Comparison of ENCODE assay signal across 1 cellular context in the genomic region with DNA sequence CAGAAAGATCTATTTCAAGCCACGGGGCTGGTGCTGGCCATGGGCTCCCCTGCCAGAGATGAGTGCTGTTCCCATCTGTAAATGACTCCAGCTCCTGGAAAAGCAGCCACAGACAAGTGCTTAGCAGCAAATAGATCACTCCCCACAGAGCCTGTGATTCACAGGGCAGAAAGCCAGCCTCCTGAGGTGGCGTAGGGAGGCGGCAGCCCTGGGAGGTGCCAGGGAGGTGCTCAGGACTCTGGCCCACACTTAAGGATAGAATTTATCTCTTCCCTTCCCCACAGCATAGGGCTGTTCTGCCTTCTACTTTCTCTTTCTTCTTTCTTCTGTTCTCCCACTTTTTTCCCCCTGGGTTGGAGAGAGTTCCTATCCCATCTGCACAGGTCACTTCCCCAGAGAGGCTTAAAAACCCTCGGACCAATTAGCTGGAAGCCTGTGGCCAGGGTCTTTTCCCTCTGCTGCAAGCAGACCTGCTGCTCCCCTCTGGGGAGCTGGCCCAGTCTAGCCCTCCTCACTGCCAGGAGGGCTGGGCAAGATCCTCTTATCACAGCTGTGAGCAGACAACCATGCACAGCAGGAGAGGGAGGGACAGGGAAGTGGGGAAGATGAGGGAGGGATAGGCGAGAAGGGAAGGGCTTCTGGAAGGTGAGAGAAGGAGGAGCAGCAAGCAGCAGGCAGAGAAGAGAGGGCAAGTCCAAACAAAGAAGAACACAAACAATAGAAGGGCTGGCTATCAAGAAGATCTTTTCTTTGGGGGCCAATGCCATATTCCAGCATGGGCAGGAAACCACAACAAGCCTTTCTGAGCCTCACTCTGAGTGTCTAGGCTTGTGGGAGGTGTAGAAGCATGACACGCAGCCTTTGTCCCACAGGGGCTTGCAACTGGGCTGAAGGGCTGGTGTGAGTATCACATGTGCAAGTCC.
TF ChIP-seq lines count a peak whose summit lies in the region.

No MANE protein-coding gene starts in this region.

TF ChIP-seq in WTC11, 78 proteins besides CTCF, POLR2A, EP300 and RAD21 (continued from another document):
- TF ChIP-seq E2F4 (CRISPR knock-in tag; IDR thresholded peaks at IDR 0.05; ENCODE audit: borderline replicate concordance, low read depth) (no peak), CREB1 (CRISPR knock-in tag; IDR thresholded peaks at IDR 0.05) (no peak), IRF1 (CRISPR knock-in tag; IDR thresholded peaks at IDR 0.05) (no peak)
- TF ChIP-seq, protein P1, sequence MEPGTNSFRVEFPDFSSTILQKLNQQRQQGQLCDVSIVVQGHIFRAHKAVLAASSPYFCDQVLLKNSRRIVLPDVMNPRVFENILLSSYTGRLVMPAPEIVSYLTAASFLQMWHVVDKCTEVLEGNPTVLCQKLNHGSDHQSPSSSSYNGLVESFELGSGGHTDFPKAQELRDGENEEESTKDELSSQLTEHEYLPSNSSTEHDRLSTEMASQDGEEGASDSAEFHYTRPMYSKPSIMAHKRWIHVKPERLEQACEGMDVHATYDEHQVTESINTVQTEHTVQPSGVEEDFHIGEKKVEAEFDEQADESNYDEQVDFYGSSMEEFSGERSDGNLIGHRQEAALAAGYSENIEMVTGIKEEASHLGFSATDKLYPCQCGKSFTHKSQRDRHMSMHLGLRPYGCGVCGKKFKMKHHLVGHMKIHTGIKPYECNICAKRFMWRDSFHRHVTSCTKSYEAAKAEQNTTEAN (CRISPR knock-in tag; IDR thresholded peaks at IDR 0.05), result no peak
